In the genomic region with DNA sequence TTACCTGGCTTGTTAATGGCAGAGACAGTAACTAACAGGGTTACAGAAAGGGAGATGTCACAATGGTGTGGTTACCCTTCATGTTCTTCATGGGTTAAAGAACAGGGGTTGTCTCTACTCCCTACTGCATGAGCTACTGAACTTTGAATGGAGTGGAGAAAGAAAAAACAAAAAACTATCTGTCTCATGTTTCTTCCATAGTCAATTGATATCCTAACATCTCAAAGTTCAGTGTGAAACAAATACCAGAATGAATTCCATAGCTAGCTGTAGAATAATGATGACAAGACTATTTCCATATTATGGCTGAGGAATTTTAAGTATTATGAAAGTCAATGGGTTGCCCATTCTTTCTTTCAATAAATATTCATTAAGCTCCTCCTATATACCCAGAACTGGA, we compare ENCODE assay signal across 1 cellular context.
TF ChIP-seq lines count a peak whose summit lies in the region.

No MANE protein-coding gene starts in this region.

TF ChIP-seq in HepG2, 621 proteins besides CTCF, POLR2A, EP300 and RAD21 (continued from another document and continues in another):
- no peak for TF ChIP-seq ZNF24 (IDR thresholded peaks at IDR 0.05)
- TF ChIP-seq HNRNPUL1 (IDR thresholded peaks at IDR 0.05; ENCODE audit: low read depth, low read length) = no peak
- no peak for TF ChIP-seq PREB (CRISPR knock-in tag; IDR thresholded peaks at IDR 0.05)
- TF ChIP-seq, protein P1, sequence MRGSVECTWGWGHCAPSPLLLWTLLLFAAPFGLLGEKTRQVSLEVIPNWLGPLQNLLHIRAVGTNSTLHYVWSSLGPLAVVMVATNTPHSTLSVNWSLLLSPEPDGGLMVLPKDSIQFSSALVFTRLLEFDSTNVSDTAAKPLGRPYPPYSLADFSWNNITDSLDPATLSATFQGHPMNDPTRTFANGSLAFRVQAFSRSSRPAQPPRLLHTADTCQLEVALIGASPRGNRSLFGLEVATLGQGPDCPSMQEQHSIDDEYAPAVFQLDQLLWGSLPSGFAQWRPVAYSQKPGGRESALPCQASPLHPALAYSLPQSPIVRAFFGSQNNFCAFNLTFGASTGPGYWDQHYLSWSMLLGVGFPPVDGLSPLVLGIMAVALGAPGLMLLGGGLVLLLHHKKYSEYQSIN (CRISPR knock-in tag; IDR thresholded peaks at IDR 0.05; ENCODE audit: borderline replicate concordance) = no peak
- no peak for TF ChIP-seq ADNP (CRISPR knock-in tag; IDR thresholded peaks at IDR 0.05)
- TF ChIP-seq MLX (CRISPR knock-in tag; IDR thresholded peaks at IDR 0.05) = 0 out of 2 replicates have a peak, but pooled peaks have one; percentile 16
- TF ChIP-seq EED (CRISPR knock-in tag; IDR thresholded peaks at IDR 0.05) = no peak
- peak; percentile 47; the same call in 1 of the 2 replicates for TF ChIP-seq ZKSCAN8 (CRISPR knock-in tag; IDR thresholded peaks at IDR 0.05; ENCODE audit: borderline replicate concordance)
- no peak for TF ChIP-seq JDP2 (CRISPR knock-in tag; IDR thresholded peaks at IDR 0.05; ENCODE audit: borderline replicate concordance)
- no peak for TF ChIP-seq RXRA (CRISPR knock-in tag; IDR thresholded peaks at IDR 0.05)
- TF ChIP-seq PHF5A (CRISPR knock-in tag; IDR thresholded peaks at IDR 0.05; ENCODE audit: low read depth, unreplicated experiment) = no peak
- TF ChIP-seq ZNF530 (CRISPR knock-in tag; IDR thresholded peaks at IDR 0.05; ENCODE audit: low read depth) = no peak
- TF ChIP-seq ZNF678 (CRISPR knock-in tag; IDR thresholded peaks at IDR 0.05) = no peak
- peak; percentile 51; the same call in 1 of the 2 replicates for TF ChIP-seq MIXL1 (CRISPR knock-in tag; IDR thresholded peaks at IDR 0.05)
- TF ChIP-seq TCF12 (IDR thresholded peaks at IDR 0.05) = no peak
- no peak for TF ChIP-seq TCF12 (CRISPR knock-in tag; IDR thresholded peaks at IDR 0.05)
- no peak for TF ChIP-seq PLRG1 (conservative IDR thresholded peaks at IDR 0.05)
- no peak for TF ChIP-seq STAT6 (CRISPR knock-in tag; IDR thresholded peaks at IDR 0.05; ENCODE audit: borderline replicate concordance)
- TF ChIP-seq ZFP41 (CRISPR knock-in tag; IDR thresholded peaks at IDR 0.05; ENCODE audit: borderline replicate concordance) = no peak
- TF ChIP-seq, protein P2, sequence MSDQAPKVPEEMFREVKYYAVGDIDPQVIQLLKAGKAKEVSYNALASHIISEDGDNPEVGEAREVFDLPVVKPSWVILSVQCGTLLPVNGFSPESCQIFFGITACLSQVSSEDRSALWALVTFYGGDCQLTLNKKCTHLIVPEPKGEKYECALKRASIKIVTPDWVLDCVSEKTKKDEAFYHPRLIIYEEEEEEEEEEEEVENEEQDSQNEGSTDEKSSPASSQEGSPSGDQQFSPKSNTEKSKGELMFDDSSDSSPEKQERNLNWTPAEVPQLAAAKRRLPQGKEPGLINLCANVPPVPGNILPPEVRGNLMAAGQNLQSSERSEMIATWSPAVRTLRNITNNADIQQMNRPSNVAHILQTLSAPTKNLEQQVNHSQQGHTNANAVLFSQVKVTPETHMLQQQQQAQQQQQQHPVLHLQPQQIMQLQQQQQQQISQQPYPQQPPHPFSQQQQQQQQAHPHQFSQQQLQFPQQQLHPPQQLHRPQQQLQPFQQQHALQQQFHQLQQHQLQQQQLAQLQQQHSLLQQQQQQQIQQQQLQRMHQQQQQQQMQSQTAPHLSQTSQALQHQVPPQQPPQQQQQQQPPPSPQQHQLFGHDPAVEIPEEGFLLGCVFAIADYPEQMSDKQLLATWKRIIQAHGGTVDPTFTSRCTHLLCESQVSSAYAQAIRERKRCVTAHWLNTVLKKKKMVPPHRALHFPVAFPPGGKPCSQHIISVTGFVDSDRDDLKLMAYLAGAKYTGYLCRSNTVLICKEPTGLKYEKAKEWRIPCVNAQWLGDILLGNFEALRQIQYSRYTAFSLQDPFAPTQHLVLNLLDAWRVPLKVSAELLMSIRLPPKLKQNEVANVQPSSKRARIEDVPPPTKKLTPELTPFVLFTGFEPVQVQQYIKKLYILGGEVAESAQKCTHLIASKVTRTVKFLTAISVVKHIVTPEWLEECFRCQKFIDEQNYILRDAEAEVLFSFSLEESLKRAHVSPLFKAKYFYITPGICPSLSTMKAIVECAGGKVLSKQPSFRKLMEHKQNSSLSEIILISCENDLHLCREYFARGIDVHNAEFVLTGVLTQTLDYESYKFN (CRISPR knock-in tag; conservative IDR thresholded peaks at IDR 0.05) = peak; percentile 82
- TF ChIP-seq ZNF10 (CRISPR knock-in tag; IDR thresholded peaks at IDR 0.05; ENCODE audit: borderline replicate concordance, low read depth) = no peak
- no peak for TF ChIP-seq PAF1 (CRISPR knock-in tag; IDR thresholded peaks at IDR 0.05)
- no peak for TF ChIP-seq TARDBP (CRISPR knock-in tag; IDR thresholded peaks at IDR 0.05)
- TF ChIP-seq, protein P3, sequence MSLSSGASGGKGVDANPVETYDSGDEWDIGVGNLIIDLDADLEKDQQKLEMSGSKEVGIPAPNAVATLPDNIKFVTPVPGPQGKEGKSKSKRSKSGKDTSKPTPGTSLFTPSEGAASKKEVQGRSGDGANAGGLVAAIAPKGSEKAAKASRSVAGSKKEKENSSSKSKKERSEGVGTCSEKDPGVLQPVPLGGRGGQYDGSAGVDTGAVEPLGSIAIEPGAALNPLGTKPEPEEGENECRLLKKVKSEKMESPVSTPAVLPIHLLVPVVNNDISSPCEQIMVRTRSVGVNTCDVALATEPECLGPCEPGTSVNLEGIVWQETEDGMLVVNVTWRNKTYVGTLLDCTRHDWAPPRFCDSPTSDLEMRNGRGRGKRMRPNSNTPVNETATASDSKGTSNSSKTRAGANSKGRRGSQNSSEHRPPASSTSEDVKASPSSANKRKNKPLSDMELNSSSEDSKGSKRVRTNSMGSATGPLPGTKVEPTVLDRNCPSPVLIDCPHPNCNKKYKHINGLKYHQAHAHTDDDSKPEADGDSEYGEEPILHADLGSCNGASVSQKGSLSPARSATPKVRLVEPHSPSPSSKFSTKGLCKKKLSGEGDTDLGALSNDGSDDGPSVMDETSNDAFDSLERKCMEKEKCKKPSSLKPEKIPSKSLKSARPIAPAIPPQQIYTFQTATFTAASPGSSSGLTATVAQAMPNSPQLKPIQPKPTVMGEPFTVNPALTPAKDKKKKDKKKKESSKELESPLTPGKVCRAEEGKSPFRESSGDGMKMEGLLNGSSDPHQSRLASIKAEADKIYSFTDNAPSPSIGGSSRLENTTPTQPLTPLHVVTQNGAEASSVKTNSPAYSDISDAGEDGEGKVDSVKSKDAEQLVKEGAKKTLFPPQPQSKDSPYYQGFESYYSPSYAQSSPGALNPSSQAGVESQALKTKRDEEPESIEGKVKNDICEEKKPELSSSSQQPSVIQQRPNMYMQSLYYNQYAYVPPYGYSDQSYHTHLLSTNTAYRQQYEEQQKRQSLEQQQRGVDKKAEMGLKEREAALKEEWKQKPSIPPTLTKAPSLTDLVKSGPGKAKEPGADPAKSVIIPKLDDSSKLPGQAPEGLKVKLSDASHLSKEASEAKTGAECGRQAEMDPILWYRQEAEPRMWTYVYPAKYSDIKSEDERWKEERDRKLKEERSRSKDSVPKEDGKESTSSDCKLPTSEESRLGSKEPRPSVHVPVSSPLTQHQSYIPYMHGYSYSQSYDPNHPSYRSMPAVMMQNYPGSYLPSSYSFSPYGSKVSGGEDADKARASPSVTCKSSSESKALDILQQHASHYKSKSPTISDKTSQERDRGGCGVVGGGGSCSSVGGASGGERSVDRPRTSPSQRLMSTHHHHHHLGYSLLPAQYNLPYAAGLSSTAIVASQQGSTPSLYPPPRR (CRISPR knock-in tag; IDR thresholded peaks at IDR 0.05; ENCODE audit: borderline replicate concordance) = peak; percentile 58; the same call in 1 of the 2 replicates
- TF ChIP-seq ZNF713 (CRISPR knock-in tag; IDR thresholded peaks at IDR 0.05) = no peak
- no peak for TF ChIP-seq GTF2F1 (IDR thresholded peaks at IDR 0.05; ENCODE audit: low read length)
- no peak for TF ChIP-seq MTA1 (CRISPR knock-in tag; IDR thresholded peaks at IDR 0.05; ENCODE audit: borderline replicate concordance)
- TF ChIP-seq, protein P4, sequence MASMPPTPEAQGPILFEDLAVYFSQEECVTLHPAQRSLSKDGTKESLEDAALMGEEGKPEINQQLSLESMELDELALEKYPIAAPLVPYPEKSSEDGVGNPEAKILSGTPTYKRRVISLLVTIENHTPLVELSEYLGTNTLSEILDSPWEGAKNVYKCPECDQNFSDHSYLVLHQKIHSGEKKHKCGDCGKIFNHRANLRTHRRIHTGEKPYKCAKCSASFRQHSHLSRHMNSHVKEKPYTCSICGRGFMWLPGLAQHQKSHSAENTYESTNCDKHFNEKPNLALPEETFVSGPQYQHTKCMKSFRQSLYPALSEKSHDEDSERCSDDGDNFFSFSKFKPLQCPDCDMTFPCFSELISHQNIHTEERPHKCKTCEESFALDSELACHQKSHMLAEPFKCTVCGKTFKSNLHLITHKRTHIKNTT (CRISPR knock-in tag; IDR thresholded peaks at IDR 0.05) = no peak
- no peak for TF ChIP-seq ZNF619 (CRISPR knock-in tag; IDR thresholded peaks at IDR 0.05)
- no peak for TF ChIP-seq BHLHE40 (IDR thresholded peaks at IDR 0.05; ENCODE audit: low read length)
- peak; percentile 46; the same call in 1 of the 2 replicates for TF ChIP-seq FOXP4 (CRISPR knock-in tag; IDR thresholded peaks at IDR 0.05)
- TF ChIP-seq NCOA5 (CRISPR knock-in tag; IDR thresholded peaks at IDR 0.05) = no peak
- TF ChIP-seq PRDM10 (CRISPR knock-in tag; IDR thresholded peaks at IDR 0.05; ENCODE audit: low read depth) = no peak
- TF ChIP-seq HNF4A (CRISPR knock-in tag; IDR thresholded peaks at IDR 0.05) = peak; percentile 86
- TF ChIP-seq HNF4G (IDR thresholded peaks at IDR 0.05; ENCODE audit: borderline replicate concordance, low read depth, low read length) = peak; percentile 71
- TF ChIP-seq HNF4G (CRISPR knock-in tag; IDR thresholded peaks at IDR 0.05; ENCODE audit: borderline replicate concordance, low read depth) = no peak
- TF ChIP-seq ZMAT3 (CRISPR knock-in tag; conservative IDR thresholded peaks at IDR 0.05) = no peak
